8 cellular contexts compared by ENCODE assay signal in genomic region chr16:67481561-67482259, GRCh38. TPM values are rescaled to one million over a fixed set of nuclear protein-coding genes. Genes with fewer than 3 reads are reported as not detected.
DNase-seq lines count a peak whose midpoint lies in the region; ATAC-seq and TF ChIP-seq lines count a peak whose summit lies in the region.

No MANE protein-coding gene starts in this region.

- peak; percentile 13 to 31 for DNase-seq in NCI-H2081 (lab: John Stamatoyannopoulos, UW)
- DNase-seq in NCI-H2081 treated with DMSO at 0.1 percent for 48 hours (lab: John Stamatoyannopoulos, UW), result no peak
- no peak for DNase-seq in MG63
- DNase-seq in activated CD8-positive, alpha-beta memory T cell treated with anti-CD3 and anti-CD28 coated beads, Interleukin-2, amount 50 U/mL, for 4 hours, result peak; percentile 26
- peak; percentile 68 for DNase-seq in fibroblast of mammary gland (ENCODE audit: low read depth)
- DNase-seq in omental fat pad (ENCODE audit: low spot score), result no peak
- no peak for DNase-seq in hepatic stellate cell (ENCODE audit: low spot score)
- DNase-seq in AG08396 (ENCODE audit: low spot score), result no peak

- no peaks in the 10 kb centered on the region for H3K9me3 ChIP-seq in MG63

- no peaks in the 10 kb centered on the region for H3K27me3 ChIP-seq in MG63

- no peaks in the 10 kb centered on the region for H3K36me3 ChIP-seq in MG63

- ATAC-seq in omental fat pad (ENCODE audit: low FRiP score), result peak; percentile 10

- TF ChIP-seq CTCF in fibroblast of mammary gland (conservative IDR thresholded peaks at IDR 0.05; ENCODE audit: control insufficient read depth, insufficient read depth, low read depth, low read length), result no peak
- no peak for TF ChIP-seq CTCF in omental fat pad (IDR thresholded peaks at IDR 0.05)

- H3K4me3 ChIP-seq in MG63, result peak overlapping the region; percentile 93
- H3K4me3 ChIP-seq in fibroblast of mammary gland (ENCODE audit: control insufficient read depth, low read depth, low read length), result peak overlapping the region; percentile 94

RNA-seq across cellular contexts. Expression of gene ATP6V0D1, which starts 0.8 kb away (rescaled TPM):
- 30.8 and 42.3 TPM in 2 replicates for total RNA-seq in MG63 (2014; rRNA removed; shearing (Covaris generic); ENCODE audit: low replicate concordance)
- total RNA-seq in omental fat pad, result 100 to 1,000 TPM in 3 of 4 donors, 10 to 100 TPM in 1; 67.8 to 154 (median 124) TPM

RNA-seq across cellular contexts. Expression of gene AGRP, which starts 1.6 kb away (rescaled TPM):
- not detected in 2 replicates for total RNA-seq in MG63 (2014; rRNA removed; shearing (Covaris generic); ENCODE audit: low replicate concordance)
- total RNA-seq in omental fat pad, result not detected

RNA-seq across cellular contexts. Expression of gene RIPOR1, which starts 46.9 kb away (rescaled TPM):
- 3.1 and 5.0 TPM in 2 replicates for total RNA-seq in MG63 (2014; rRNA removed; shearing (Covaris generic); ENCODE audit: low replicate concordance)
- 10 to 100 TPM; 27.4 to 91.1 (median 64.8) TPM for total RNA-seq in omental fat pad

RNA-seq across cellular contexts. Expression of gene HSD11B2, which starts 50.8 kb away (rescaled TPM):
- not detected in 2 replicates for total RNA-seq in MG63 (2014; rRNA removed; shearing (Covaris generic); ENCODE audit: low replicate concordance)
- total RNA-seq in omental fat pad, result 1 to 10 TPM in 3 of 4 donors, not detected in 1; 1.7 to 2.7 (median 2.0) TPM

Comparison
In these comparisons a context has a peak if more than half of its experiments do, and no peak if none do; other contexts are left out.
1. DNase-seq: peak in NCI-H2081 (2 of 2), activated CD8-positive, alpha-beta memory T cell treated with anti-CD3 and anti-CD28 coated beads, Interleukin-2, amount 50 U/mL, for 4 hours (single experiment) and fibroblast of mammary gland (single experiment); none in NCI-H2081 treated with DMSO at 0.1 percent for 48 hours (single experiment), MG63 (single experiment), omental fat pad (single experiment), hepatic stellate cell (single experiment) and AG08396 (single experiment).